ENCODE assay signal across 9 cellular contexts in the genomic region with DNA sequence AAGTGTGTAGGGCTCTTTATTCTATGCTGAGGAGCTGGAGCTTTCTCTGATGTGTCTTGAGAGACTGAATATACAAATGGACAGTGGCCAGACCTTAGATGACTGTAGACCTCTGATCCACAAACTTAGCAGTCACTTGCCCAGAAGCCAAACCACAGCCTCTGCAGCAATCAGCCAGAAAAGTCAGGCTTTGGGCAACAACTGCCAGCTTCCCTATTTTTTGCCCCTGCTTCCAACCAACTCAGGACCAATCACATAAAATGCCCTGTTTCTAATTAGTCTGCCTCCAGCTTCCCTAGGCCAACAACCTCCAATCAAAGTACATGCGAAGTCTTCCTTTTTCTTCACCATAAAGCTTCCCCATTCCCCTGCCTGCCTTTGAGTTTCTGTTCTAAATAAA. TPM values are rescaled to one million over a fixed set of nuclear protein-coding genes. Genes with fewer than 3 reads are reported as not detected.
DNase-seq lines count a peak whose midpoint lies in the region; ATAC-seq lines count a peak whose summit lies in the region.
"Had no signal": no experiment of that assay in that cellular context is flagged by ENCODE, and none has a peak within 500 bp of the region (broad histone marks: within the 10 kb centered on the region; RNA-seq: fewer than 3 reads in every experiment).

No MANE protein-coding gene starts in this region.

- H3K27ac ChIP-seq in right cardiac atrium (ENCODE audit: low read length) (no peak overlapping the region), skeletal muscle tissue (ENCODE audit: low read depth, low read length) (peak overlapping the region; percentile 59)

- peak; percentile 15 for DNase-seq in LHCN-M2 (ENCODE audit: low read depth)
- peak; percentile 27 for DNase-seq in amniotic epithelial cell (ENCODE audit: low read depth)
- DNase-seq in right cardiac atrium, result no peak
- DNase-seq in stimulated activated CD4-positive, alpha-beta T cell treated with anti-CD3 and anti-CD28 coated beads, Interleukin-2, amount 100 ng/mL, for 48 hours, result no peak
- no peak for DNase-seq in islet precursor cell
- DNase-seq in activated CD4-positive, alpha-beta T cell treated with anti-CD3 and anti-CD28 coated beads, Interleukin-2, amount 50 U/mL, for 4 hours, result no peak
- DNase-seq in DMS 273 (lab: John Stamatoyannopoulos, UW; ENCODE audit: unreplicated experiment), result no peak
- DNase-seq: NCI-H1105 treated with DMSO at 0.1 percent for 48 hours had no signal

- no peaks in the 10 kb centered on the region for H3K36me3 ChIP-seq in skeletal muscle tissue (ENCODE audit: control insufficient read depth in 3 of 3, insufficient read depth in 3 of 3, low read length in 3 of 3)

- peak; percentile 56 to 69 for ATAC-seq in right cardiac atrium

- H3K27me3 ChIP-seq in right cardiac atrium (ENCODE audit: control insufficient read depth, insufficient read depth), result no peaks in the 10 kb centered on the region
- no peaks in the 10 kb centered on the region for H3K27me3 ChIP-seq in skeletal muscle tissue (ENCODE audit: control insufficient read depth in 3 of 3, insufficient read depth in 3 of 3, low read length in 3 of 3)

- 80% methylated on average over 1 of the region's 1 CpG for WGBS in right cardiac atrium

- H3K4me3 ChIP-seq in right cardiac atrium (ENCODE audit: low read length) (no peak overlapping the region), skeletal muscle tissue (ENCODE audit: low read length in 3 of 3) (peak overlapping the region in 1 of 3 donors; percentile 11)

- intact Hi-C loops in right cardiac atrium (cut with DNase I), result no loop called here

- H3K9ac ChIP-seq in skeletal muscle tissue (ENCODE audit: low read depth in 1 of 3, low read length in 3 of 3), result no peak overlapping the region

- H3K9me3 ChIP-seq in right cardiac atrium (ENCODE audit: control insufficient read depth, low read length), result no peaks in the 10 kb centered on the region
- no peaks in the 10 kb centered on the region for H3K9me3 ChIP-seq in skeletal muscle tissue (ENCODE audit: control insufficient read depth in 3 of 3, low read length in 3 of 3)

- H3K4me1 ChIP-seq in right cardiac atrium (ENCODE audit: control insufficient read depth, insufficient read depth, low read length) (no peaks in the 10 kb centered on the region), skeletal muscle tissue (ENCODE audit: control insufficient read depth in 3 of 3, insufficient read depth in 3 of 3, low read length in 3 of 3) (peaks cover 0 to 9% (median 7%) of the 10 kb centered on the region in 3 donors)

RNA-seq across cellular contexts. Expression of a gene that starts 37.7 kb away (rescaled TPM):
- total RNA-seq in LHCN-M2 (2014; rRNA removed) (21.3 and 24.8 TPM in 2 replicates), right cardiac atrium (10 to 100 TPM; 26.0 to 37.5 (median 32.0) TPM), skeletal muscle tissue (17.7 TPM)
- polyA plus RNA-seq in LHCN-M2 (2012), result 7.7 TPM
- 7.9 TPM for polyA plus RNA-seq in right cardiac atrium

Comparison
In these comparisons a context has a peak if more than half of its experiments do, and no peak if none do; other contexts are left out.
1. DNase-seq: peak in LHCN-M2 (single experiment) and amniotic epithelial cell (single experiment); none in right cardiac atrium (0 of 3), stimulated activated CD4-positive, alpha-beta T cell treated with anti-CD3 and anti-CD28 coated beads, Interleukin-2, amount 100 ng/mL, for 48 hours (0 of 2), islet precursor cell (single experiment), activated CD4-positive, alpha-beta T cell treated with anti-CD3 and anti-CD28 coated beads, Interleukin-2, amount 50 U/mL, for 4 hours (0 of 2) and DMS 273 (single experiment).